13 cellular contexts compared by ENCODE assay signal in genomic region chr4:159283697-159284492, GRCh38.
A peak's percentile ranks its signal among the peaks of the same experiment; 100 is the strongest.
DNase-seq lines count a peak whose midpoint lies in the region; ATAC-seq and TF ChIP-seq lines count a peak whose summit lies in the region.
"Had no signal": no experiment of that assay in that cellular context is flagged by ENCODE, and none has a peak within 500 bp of the region (broad histone marks: within the 10 kb centered on the region; RNA-seq: fewer than 3 reads in every experiment).

No MANE protein-coding gene starts in this region.

- H3K27ac ChIP-seq in HUES48 (ENCODE audit: low read depth, low read length) (peak overlapping the region; percentile 80), coronary artery (no peak overlapping the region)

- H3K27me3 ChIP-seq in HUES48 (ENCODE audit: control insufficient read depth, insufficient read depth, low read length): no peaks in the 10 kb centered on the region

- H3K36me3 ChIP-seq in HUES48 (ENCODE audit: control insufficient read depth, insufficient read depth, low read length): no peaks in the 10 kb centered on the region

- no peaks in the 10 kb centered on the region for H3K9me3 ChIP-seq in HUES48 (ENCODE audit: control insufficient read depth, insufficient read depth, low read length)
- H3K9me3 ChIP-seq: mucosa of descending colon had no signal

- peaks cover 29% of the 10 kb centered on the region for H3K4me1 ChIP-seq in HUES48 (ENCODE audit: control insufficient read depth, insufficient read depth, low read length)

- no peak for ATAC-seq in HG03039 (IDR thresholded peaks at IDR 0.05; ENCODE audit: unreplicated experiment)
- no peak for ATAC-seq in HG02885 (IDR thresholded peaks at IDR 0.05; ENCODE audit: poor library complexity, unreplicated experiment)
- ATAC-seq in GM19467 (IDR thresholded peaks at IDR 0.05; ENCODE audit: unreplicated experiment): no peak
- ATAC-seq: HCT116, mucosa of descending colon had no signal

- peak; percentile 80 for DNase-seq in ACHN
- DNase-seq in coronary artery (ENCODE audit: low spot score): no peak
- DNase-seq in kidney tubule cell (ENCODE audit: low spot score): peak; percentile 83
- DNase-seq in DMS79 treated with DMSO at 0.1 percent for 48 hours (lab: John Stamatoyannopoulos, UW): no peak
- DNase-seq: activated T-cell treated with anti-CD3 and anti-CD28 coated beads, Interleukin-2, amount 50 U/mL, for 24 hours; CD4-positive, alpha-beta memory T cell; effector memory CD4-positive, alpha-beta T cell; mucosa of descending colon had no signal

- in situ Hi-C loops in ACHN (cut with HindIII; ENCODE audit: low pct_ligation_motif_present, low pct_unique_long_range_greater_than_20kb, low sequenced_read_pairs): no loop called here

- H3K4me3 ChIP-seq in HUES48 (ENCODE audit: low read depth, low read length) (peak overlapping the region; percentile 33; the same call in 1 of the 2 replicates), coronary artery (peak overlapping the region; percentile 19)
- H3K4me3 ChIP-seq: mucosa of descending colon had no signal

- TF ChIP-seq CTCF in coronary artery (IDR thresholded peaks at IDR 0.05): no peak

- peak overlapping the region; percentile 41 for H3K9ac ChIP-seq in HUES48 (ENCODE audit: low read depth, low read length)

Comparison
In these comparisons a context has a peak if more than half of its experiments do, and no peak if none do; other contexts are left out.
1. DNase-seq: peak in ACHN (single experiment) and kidney tubule cell (single experiment); none in coronary artery (single experiment) and DMS79 treated with DMSO at 0.1 percent for 48 hours (single experiment).